In genomic region chr6:144849920-144850319, GRCh38 we compare ENCODE assay signal across 28 cellular contexts.
"Had no signal": no experiment of that assay in that cellular context is flagged by ENCODE, and none has a peak within 500 bp of the region (broad histone marks: within the 10 kb centered on the region; RNA-seq: fewer than 3 reads in every experiment).

No MANE protein-coding gene starts in this region.

- H3K9me3 ChIP-seq: heart left ventricle, psoas muscle, sigmoid colon, upper lobe of left lung, vagina had no signal

- H3K27ac ChIP-seq: heart left ventricle, neural progenitor cell, parathyroid adenoma, psoas muscle, sigmoid colon, upper lobe of left lung, vagina had no signal

- H3K27me3 ChIP-seq: heart left ventricle, neural progenitor cell, sigmoid colon, upper lobe of left lung, vagina had no signal

- H3K4me3 ChIP-seq: heart left ventricle, neural progenitor cell, psoas muscle, sigmoid colon, upper lobe of left lung, vagina had no signal

- H3K4me1 Mint-ChIP-seq: stimulated activated memory B cell treated with anti-CD40 and anti-IgM and Interleukin-4, amounts not matched to agents 10 μg/mL and 1 μg/mL and 100 μg/mL, for 72 hours had no signal

- H3K36me3 ChIP-seq: neural progenitor cell had no signal

- H3K9me3 Mint-ChIP-seq: activated naive CD4-positive, alpha-beta T cell treated with anti-CD3 and anti-CD28 coated beads for 36 hours; endodermal cell; mesothelial cell of epicardium; naive B cell; neural progenitor cell; stimulated activated memory B cell treated with anti-CD40 and anti-IgM and Interleukin-4, amounts not matched to agents 10 μg/mL and 1 μg/mL and 100 μg/mL, for 72 hours had no signal

- H3K27ac Mint-ChIP-seq: activated CD4-positive, alpha-beta T cell treated with anti-CD3 and anti-CD28 coated beads for 36 hours; activated naive CD4-positive, alpha-beta T cell treated with anti-CD3 and anti-CD28 coated beads for 36 hours; endodermal cell; mesothelial cell of epicardium; neural progenitor cell; stimulated activated memory B cell treated with anti-CD40 and anti-IgM and Interleukin-4, amounts not matched to agents 10 μg/mL and 1 μg/mL and 100 μg/mL, for 72 hours had no signal

- H3K27me3 Mint-ChIP-seq: activated CD4-positive, alpha-beta T cell treated with anti-CD3 and anti-CD28 coated beads for 36 hours; naive B cell; stimulated activated memory B cell treated with anti-CD40 and anti-IgM and Interleukin-4, amounts not matched to agents 10 μg/mL and 1 μg/mL and 100 μg/mL, for 72 hours; stimulated activated naive CD8-positive, alpha-beta T cell treated with anti-CD3 and anti-CD28 coated beads, Interleukin-15, amount 100 ng/mL, for 72 hours had no signal

- H3K4me3 Mint-ChIP-seq: activated CD4-positive, alpha-beta T cell treated with anti-CD3 and anti-CD28 coated beads for 36 hours; activated naive CD4-positive, alpha-beta T cell treated with anti-CD3 and anti-CD28 coated beads for 36 hours; endodermal cell; mesothelial cell of epicardium; naive B cell; neural progenitor cell; stimulated activated memory B cell treated with anti-CD40 and anti-IgM and Interleukin-4, amounts not matched to agents 10 μg/mL and 1 μg/mL and 100 μg/mL, for 72 hours; stimulated activated naive CD8-positive, alpha-beta T cell treated with anti-CD3 and anti-CD28 coated beads, Interleukin-15, amount 100 ng/mL, for 72 hours had no signal

- ATAC-seq: activated CD4-positive, alpha-beta T cell treated with anti-CD3 and anti-CD28 coated beads for 36 hours; esophagus mucosa; heart left ventricle; psoas muscle; stimulated activated memory B cell treated with anti-CD40 and anti-IgM and Interleukin-4, amounts not matched to agents 10 μg/mL and 1 μg/mL and 100 μg/mL, for 72 hours; stimulated activated naive CD8-positive, alpha-beta T cell treated with anti-CD3 and anti-CD28 coated beads, Interleukin-15, amount 100 ng/mL, for 72 hours had no signal

- H3K4me1 ChIP-seq: parathyroid adenoma, psoas muscle, sigmoid colon, upper lobe of left lung, vagina had no signal

- DNase-seq: activated CD4-positive, alpha-beta T cell treated with anti-CD3 and anti-CD28 coated beads for 36 hours; activated CD4-positive, alpha-beta T cell treated with anti-CD3 and anti-CD28 coated beads, Interleukin-2, amount 50 U/mL, for 48 hours; activated CD4-positive, CD25-positive, alpha-beta regulatory T cell; activated CD8-positive, alpha-beta memory T cell treated with anti-CD3 and anti-CD28 coated beads for 24 hours; activated effector memory CD4-positive, alpha-beta T cell treated with anti-CD3 and anti-CD28 coated beads, Interleukin-2, amount 50 U/mL, for 16 hours; activated naive CD4-positive, alpha-beta T cell treated with anti-CD3 and anti-CD28 coated beads for 36 hours; amniotic stem cell; caudate nucleus; cortex of kidney; endodermal cell; foreskin fibroblast; heart left ventricle; hypothalamus; naive B cell; occipital lobe; psoas muscle; sigmoid colon; small intestine; stimulated activated CD4-positive, alpha-beta T cell treated with anti-CD3 and anti-CD28 coated beads, Interleukin-4, amount 100 ng/mL, for 24 hours; stimulated activated naive CD8-positive, alpha-beta T cell treated with anti-CD3 and anti-CD28 coated beads, Interleukin-15, amount 100 ng/mL, for 72 hours; substantia nigra; upper lobe of left lung had no signal
